1 cellular context compared by ENCODE assay signal in genomic region chr6:88882536-88882935, GRCh38.
TF ChIP-seq lines count a peak whose summit lies in the region.

No MANE protein-coding gene starts in this region.

TF ChIP-seq in H1, 55 proteins besides CTCF, POLR2A, EP300 and RAD21 (continued from another document):
- TF ChIP-seq, protein P1, sequence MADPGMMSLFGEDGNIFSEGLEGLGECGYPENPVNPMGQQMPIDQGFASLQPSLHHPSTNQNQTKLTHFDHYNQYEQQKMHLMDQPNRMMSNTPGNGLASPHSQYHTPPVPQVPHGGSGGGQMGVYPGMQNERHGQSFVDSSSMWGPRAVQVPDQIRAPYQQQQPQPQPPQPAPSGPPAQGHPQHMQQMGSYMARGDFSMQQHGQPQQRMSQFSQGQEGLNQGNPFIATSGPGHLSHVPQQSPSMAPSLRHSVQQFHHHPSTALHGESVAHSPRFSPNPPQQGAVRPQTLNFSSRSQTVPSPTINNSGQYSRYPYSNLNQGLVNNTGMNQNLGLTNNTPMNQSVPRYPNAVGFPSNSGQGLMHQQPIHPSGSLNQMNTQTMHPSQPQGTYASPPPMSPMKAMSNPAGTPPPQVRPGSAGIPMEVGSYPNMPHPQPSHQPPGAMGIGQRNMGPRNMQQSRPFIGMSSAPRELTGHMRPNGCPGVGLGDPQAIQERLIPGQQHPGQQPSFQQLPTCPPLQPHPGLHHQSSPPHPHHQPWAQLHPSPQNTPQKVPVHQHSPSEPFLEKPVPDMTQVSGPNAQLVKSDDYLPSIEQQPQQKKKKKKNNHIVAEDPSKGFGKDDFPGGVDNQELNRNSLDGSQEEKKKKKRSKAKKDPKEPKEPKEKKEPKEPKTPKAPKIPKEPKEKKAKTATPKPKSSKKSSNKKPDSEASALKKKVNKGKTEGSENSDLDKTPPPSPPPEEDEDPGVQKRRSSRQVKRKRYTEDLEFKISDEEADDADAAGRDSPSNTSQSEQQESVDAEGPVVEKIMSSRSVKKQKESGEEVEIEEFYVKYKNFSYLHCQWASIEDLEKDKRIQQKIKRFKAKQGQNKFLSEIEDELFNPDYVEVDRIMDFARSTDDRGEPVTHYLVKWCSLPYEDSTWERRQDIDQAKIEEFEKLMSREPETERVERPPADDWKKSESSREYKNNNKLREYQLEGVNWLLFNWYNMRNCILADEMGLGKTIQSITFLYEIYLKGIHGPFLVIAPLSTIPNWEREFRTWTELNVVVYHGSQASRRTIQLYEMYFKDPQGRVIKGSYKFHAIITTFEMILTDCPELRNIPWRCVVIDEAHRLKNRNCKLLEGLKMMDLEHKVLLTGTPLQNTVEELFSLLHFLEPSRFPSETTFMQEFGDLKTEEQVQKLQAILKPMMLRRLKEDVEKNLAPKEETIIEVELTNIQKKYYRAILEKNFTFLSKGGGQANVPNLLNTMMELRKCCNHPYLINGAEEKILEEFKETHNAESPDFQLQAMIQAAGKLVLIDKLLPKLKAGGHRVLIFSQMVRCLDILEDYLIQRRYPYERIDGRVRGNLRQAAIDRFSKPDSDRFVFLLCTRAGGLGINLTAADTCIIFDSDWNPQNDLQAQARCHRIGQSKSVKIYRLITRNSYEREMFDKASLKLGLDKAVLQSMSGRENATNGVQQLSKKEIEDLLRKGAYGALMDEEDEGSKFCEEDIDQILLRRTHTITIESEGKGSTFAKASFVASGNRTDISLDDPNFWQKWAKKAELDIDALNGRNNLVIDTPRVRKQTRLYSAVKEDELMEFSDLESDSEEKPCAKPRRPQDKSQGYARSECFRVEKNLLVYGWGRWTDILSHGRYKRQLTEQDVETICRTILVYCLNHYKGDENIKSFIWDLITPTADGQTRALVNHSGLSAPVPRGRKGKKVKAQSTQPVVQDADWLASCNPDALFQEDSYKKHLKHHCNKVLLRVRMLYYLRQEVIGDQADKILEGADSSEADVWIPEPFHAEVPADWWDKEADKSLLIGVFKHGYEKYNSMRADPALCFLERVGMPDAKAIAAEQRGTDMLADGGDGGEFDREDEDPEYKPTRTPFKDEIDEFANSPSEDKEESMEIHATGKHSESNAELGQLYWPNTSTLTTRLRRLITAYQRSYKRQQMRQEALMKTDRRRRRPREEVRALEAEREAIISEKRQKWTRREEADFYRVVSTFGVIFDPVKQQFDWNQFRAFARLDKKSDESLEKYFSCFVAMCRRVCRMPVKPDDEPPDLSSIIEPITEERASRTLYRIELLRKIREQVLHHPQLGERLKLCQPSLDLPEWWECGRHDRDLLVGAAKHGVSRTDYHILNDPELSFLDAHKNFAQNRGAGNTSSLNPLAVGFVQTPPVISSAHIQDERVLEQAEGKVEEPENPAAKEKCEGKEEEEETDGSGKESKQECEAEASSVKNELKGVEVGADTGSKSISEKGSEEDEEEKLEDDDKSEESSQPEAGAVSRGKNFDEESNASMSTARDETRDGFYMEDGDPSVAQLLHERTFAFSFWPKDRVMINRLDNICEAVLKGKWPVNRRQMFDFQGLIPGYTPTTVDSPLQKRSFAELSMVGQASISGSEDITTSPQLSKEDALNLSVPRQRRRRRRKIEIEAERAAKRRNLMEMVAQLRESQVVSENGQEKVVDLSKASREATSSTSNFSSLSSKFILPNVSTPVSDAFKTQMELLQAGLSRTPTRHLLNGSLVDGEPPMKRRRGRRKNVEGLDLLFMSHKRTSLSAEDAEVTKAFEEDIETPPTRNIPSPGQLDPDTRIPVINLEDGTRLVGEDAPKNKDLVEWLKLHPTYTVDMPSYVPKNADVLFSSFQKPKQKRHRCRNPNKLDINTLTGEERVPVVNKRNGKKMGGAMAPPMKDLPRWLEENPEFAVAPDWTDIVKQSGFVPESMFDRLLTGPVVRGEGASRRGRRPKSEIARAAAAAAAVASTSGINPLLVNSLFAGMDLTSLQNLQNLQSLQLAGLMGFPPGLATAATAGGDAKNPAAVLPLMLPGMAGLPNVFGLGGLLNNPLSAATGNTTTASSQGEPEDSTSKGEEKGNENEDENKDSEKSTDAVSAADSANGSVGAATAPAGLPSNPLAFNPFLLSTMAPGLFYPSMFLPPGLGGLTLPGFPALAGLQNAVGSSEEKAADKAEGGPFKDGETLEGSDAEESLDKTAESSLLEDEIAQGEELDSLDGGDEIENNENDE (IDR thresholded peaks at IDR 0.05; ENCODE audit: insufficient replicate concordance, low read length): no peak
- TF ChIP-seq TCF12 (IDR thresholded peaks at IDR 0.05; ENCODE audit: low read depth, low read length) (no peak), CHD1 (IDR thresholded peaks at IDR 0.05; ENCODE audit: low read depth, low read length) (no peak), RBBP5 (IDR thresholded peaks at IDR 0.05; ENCODE audit: borderline replicate concordance, low read depth, low read length) (no peak)
